In genomic region chr14:97065305-97066067, GRCh38 we compare ENCODE assay signal across 22 cellular contexts.
DNase-seq lines count a peak whose midpoint lies in the region; ATAC-seq and TF ChIP-seq lines count a peak whose summit lies in the region.
"Had no signal": no experiment of that assay in that cellular context is flagged by ENCODE, and none has a peak within 500 bp of the region (broad histone marks: within the 10 kb centered on the region; RNA-seq: fewer than 3 reads in every experiment).

No MANE protein-coding gene starts in this region.

- peaks cover 0 to 3% of the 10 kb centered on the region in 2 donors for H3K27me3 ChIP-seq in breast epithelium
- no peaks in the 10 kb centered on the region for H3K27me3 ChIP-seq in mammary epithelial cell (ENCODE audit: insufficient read depth, low read length)

- no peaks in the 10 kb centered on the region for H3K36me3 Mint-ChIP-seq in MCF 10A (ENCODE audit: insufficient read depth, unreplicated experiment)

- H3K4me2 ChIP-seq in mammary epithelial cell (ENCODE audit: insufficient read depth, low read depth, low read length): no peak overlapping the region

- DNase-seq in MCF 10A (ENCODE audit: unreplicated experiment) (peak; percentile 27), breast epithelium (ENCODE audit: low spot score in 2 of 2) (no peak), mammary epithelial cell (peak; percentile 12), kidney tubule cell (ENCODE audit: low spot score) (peak; percentile 66), left colon (no peak)
- DNase-seq: 8988T; DMS153; GOT3; IMR-90; KG1; MM.1S; NCI-H1417; NCI-H1694; NCI-H2029 treated with DMSO at 0.1 percent for 48 hours; NCI-H446 treated with DMSO at 0.1 percent for 48 hours; NCI-H526; NK-92 treated with Interleukin-12 subunit alpha and Interleukin-12 subunit beta, amount 100 ng/mL, for 24 hours; RPMI8226; SHP77 treated with DMSO at 0.1 percent for 48 hours had no signal

- H3K27ac ChIP-seq in breast epithelium (no peak overlapping the region), mammary epithelial cell (ENCODE audit: insufficient read depth, low read depth, low read length) (no peak overlapping the region)

- H4K20me1 ChIP-seq in mammary epithelial cell (ENCODE audit: insufficient read depth, low read length): no peaks in the 10 kb centered on the region

- intact Hi-C loops in MCF 10A (cut with micrococcal nuclease): no loop called here
- intact Hi-C loops in breast epithelium (cut with DNase I; ENCODE audit: low total_unique reads): no loop called here
- intact Hi-C loops in mammary epithelial cell (cut with micrococcal nuclease): no loop called here
- intact Hi-C loops in left colon (cut with DNase I, micrococcal nuclease): no loop called here

- POLR2A ChIA-PET in MCF 10A (lab: Yijun Ruan, JAX): no interaction called here

- BruUV-seq in MCF 10A (replicated peaks; lab: Mats Ljungman, UMichigan) (no TSS peak), mammary epithelial cell (replicated peaks; lab: Mats Ljungman, UMichigan) (no TSS peak)

- no peaks in the 10 kb centered on the region for H3K9me3 ChIP-seq in breast epithelium
- H3K9me3 ChIP-seq in mammary epithelial cell (replicated peaks; ENCODE audit: insufficient read depth, low read length): peaks cover 5% of the 10 kb centered on the region
- H3K9me3 ChIP-seq: HAP-1 had no signal

- ATAC-seq in HG03097 (IDR thresholded peaks at IDR 0.05; ENCODE audit: low FRiP score, unreplicated experiment) (no peak), left colon (no peak), GM19324 (IDR thresholded peaks at IDR 0.05; ENCODE audit: low FRiP score, unreplicated experiment) (no peak)

- TF ChIP-seq POLR2A in breast epithelium (IDR thresholded peaks at IDR 0.05): no peak

- H3K36me3 ChIP-seq in breast epithelium: no peaks in the 10 kb centered on the region
- H3K36me3 ChIP-seq in mammary epithelial cell (ENCODE audit: insufficient read depth, low read length): no peaks in the 10 kb centered on the region
- H3K36me3 ChIP-seq: HAP-1 had no signal

- no peak overlapping the region for H2AFZ ChIP-seq in mammary epithelial cell (ENCODE audit: low read depth, low read length)

- TF ChIP-seq CTCF in MCF 10A (IDR thresholded peaks at IDR 0.05; ENCODE audit: unreplicated experiment) (no peak), breast epithelium (IDR thresholded peaks at IDR 0.05) (no peak), mammary epithelial cell (conservative IDR thresholded peaks at IDR 0.05 in 1 of 2, IDR thresholded peaks at IDR 0.05 in 1 of 2; ENCODE audit: extremely low read depth in 1 of 2, insufficient read depth in 1 of 2, low read depth in 1 of 2, low read length in 2 of 2) (no peak)

- H3K4me3 ChIP-seq in breast epithelium (no peak overlapping the region), mammary epithelial cell (replicated peaks in 1 of 3; ENCODE audit: insufficient read depth in 1 of 3, low read depth in 2 of 3, low read length in 3 of 3) (no peak overlapping the region)
- H3K4me3 ChIP-seq: HAP-1 had no signal

- H3K27ac Mint-ChIP-seq in MCF 10A (ENCODE audit: low read depth, unreplicated experiment): no peak overlapping the region

- no peaks in the 10 kb centered on the region for H3K79me2 ChIP-seq in mammary epithelial cell (ENCODE audit: insufficient read depth, low read length)

- CTCF ChIA-PET in MCF 10A (lab: Yijun Ruan, JAX) (no interaction called here), mammary epithelial cell (lab: Charles Lee; ENCODE audit: low non-redundant PET) (no interaction called here)

- no peak overlapping the region for H3K9ac ChIP-seq in mammary epithelial cell (ENCODE audit: insufficient read depth, low read length)

- H3K4me1 ChIP-seq in breast epithelium: no peaks in the 10 kb centered on the region
- no peaks in the 10 kb centered on the region for H3K4me1 ChIP-seq in mammary epithelial cell (ENCODE audit: insufficient read depth, low read length)
- H3K4me1 ChIP-seq: HAP-1 had no signal

- no peaks in the 10 kb centered on the region for H3K4me1 Mint-ChIP-seq in MCF 10A (ENCODE audit: insufficient read depth, unreplicated experiment)

- dilution Hi-C loops in mammary epithelial cell (cut with HindIII; ENCODE audit: low sequenced_read_pairs): no loop called here

- H3K27me3 Mint-ChIP-seq in MCF 10A (ENCODE audit: insufficient read depth, unreplicated experiment): peaks cover 13% of the 10 kb centered on the region

- no peak overlapping the region for H3K4me3 Mint-ChIP-seq in MCF 10A (ENCODE audit: unreplicated experiment)

- in situ Hi-C loops in mammary epithelial cell (cut with MboI; ENCODE audit: low sequenced_read_pairs in 2 of 2): no loop called here

- H3K9me3 Mint-ChIP-seq in MCF 10A (ENCODE audit: unreplicated experiment): peaks cover 7% of the 10 kb centered on the region

- 47% methylated on average over 7 of the region's 7 CpGs for WGBS in mammary epithelial cell (ENCODE audit: low coverage, missing lambda C conversion rate)

Comparison
In these comparisons a context has a peak if more than half of its experiments do, and no peak if none do; other contexts are left out.
1. DNase-seq: peak in MCF 10A (single experiment), mammary epithelial cell (single experiment) and kidney tubule cell (single experiment); none in breast epithelium (0 of 2) and left colon (0 of 2).